In the genomic region with DNA sequence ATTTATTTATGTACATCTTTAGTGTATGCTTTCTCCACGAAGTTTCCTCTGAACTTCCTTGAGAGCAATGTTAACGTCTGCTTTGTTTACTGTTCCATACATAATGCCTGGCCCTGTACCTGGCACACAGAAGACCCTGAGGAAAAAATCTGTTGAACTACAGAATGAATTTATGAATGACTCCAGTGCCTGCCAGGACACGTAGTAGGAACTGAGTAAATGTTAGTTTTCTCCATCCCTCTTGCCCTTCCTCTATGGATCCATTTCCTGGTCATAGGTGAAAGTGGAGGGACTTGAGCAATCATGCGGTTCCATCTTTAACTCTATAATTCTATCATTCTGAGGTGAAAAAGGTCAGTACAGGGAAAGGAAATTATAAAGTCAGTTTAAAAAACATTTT, we compare ENCODE assay signal across 25 cellular contexts.
DNase-seq lines count a peak whose midpoint lies in the region; ATAC-seq, FAIRE-seq and TF ChIP-seq lines count a peak whose summit lies in the region.
"Had no signal": no experiment of that assay in that cellular context is flagged by ENCODE, and none has a peak within 500 bp of the region (broad histone marks: within the 10 kb centered on the region; RNA-seq: fewer than 3 reads in every experiment).

No MANE protein-coding gene starts in this region.

- peaks cover 57% of the 10 kb centered on the region for H4K20me1 ChIP-seq in Karpas-422 (ENCODE audit: insufficient read depth, low read depth, low read length)

- H3K4me2 ChIP-seq in Karpas-422 (ENCODE audit: low read depth, low read length, poor library complexity, severe bottlenecking) = peak overlapping the region; percentile 58
- H3K4me2 ChIP-seq: A549; BLaER1 treated with 17β-estradiol and CSF1 and Interleukin-3, amounts not matched to agents 10 nM and 100 nM had no signal

- H3K27ac ChIP-seq in Karpas-422 (ENCODE audit: low read length) = peak overlapping the region; percentile 21
- H3K27ac ChIP-seq: A549; BLaER1 treated with 17β-estradiol and CSF1 and Interleukin-3, amounts not matched to agents 10 nM and 100 nM; GM23248 had no signal

- ATAC-seq in esophagus mucosa (peak; percentile 48), GM18870 (IDR thresholded peaks at IDR 0.05; ENCODE audit: unreplicated experiment) (no peak)
- ATAC-seq: A549 had no signal

- H3K36me3 ChIP-seq in Karpas-422 (ENCODE audit: insufficient read depth, low read length) = no peaks in the 10 kb centered on the region
- peaks cover 2% of the 10 kb centered on the region for H3K36me3 ChIP-seq in bronchial epithelial cell (ENCODE audit: control insufficient read depth, insufficient read depth, low read length)

- H3K4me3 ChIP-seq in Karpas-422 (ENCODE audit: low read length) (peak overlapping the region; percentile 21), bronchial epithelial cell (ENCODE audit: low read depth, low read length) (no peak overlapping the region)
- H3K4me3 ChIP-seq: A549; BLaER1 treated with 17β-estradiol and CSF1 and Interleukin-3, amounts not matched to agents 10 nM and 100 nM; GM23248 had no signal

- no peaks in the 10 kb centered on the region for H3K9me2 ChIP-seq in Karpas-422 (replicated peaks; ENCODE audit: insufficient read depth, low read length)

- no peak overlapping the region for H2AFZ ChIP-seq in Karpas-422 (ENCODE audit: low read length)
- H2AFZ ChIP-seq: GM23248 had no signal

- no peaks in the 10 kb centered on the region for H3K9me3 ChIP-seq in Karpas-422 (ENCODE audit: low read length)
- H3K9me3 ChIP-seq: A549; BE2C; BLaER1 treated with 17β-estradiol and CSF1 and Interleukin-3, amounts not matched to agents 10 nM and 100 nM had no signal

- no peak for TF ChIP-seq CTCF in bronchial epithelial cell (IDR thresholded peaks at IDR 0.05; ENCODE audit: insufficient read depth, low read length, severe bottlenecking)

- peaks cover 31% of the 10 kb centered on the region for H3K4me1 ChIP-seq in Karpas-422 (ENCODE audit: low read length)
- H3K4me1 ChIP-seq: BE2C had no signal

- DNase-seq in Karpas-422 (no peak), bronchial epithelial cell (ENCODE audit: low read depth) (peak; percentile 45), T1000 (lab: John Stamatoyannopoulos, UW) (no peak), SW 1271 (lab: John Stamatoyannopoulos, UW) (no peak), NCI-H1694 treated with DMSO at 0.1 percent for 48 hours (lab: John Stamatoyannopoulos, UW) (no peak)
- DNase-seq: 8988T; ACHN; AML-193; BE2C; Calu3; CD4-positive, alpha-beta memory T cell; COR-L47; DMS53; GF-D8; GM23248; H7; HCEC 1CT had no signal

- H3K79me2 ChIP-seq in Karpas-422 (ENCODE audit: low read length) = peaks cover 28% of the 10 kb centered on the region

- no peak for FAIRE-seq in bronchial epithelial cell (lab: Jason Lieb, UNC)
- FAIRE-seq: A549, GM12891, GM18507, GM19239, H1 had no signal

- H3K27me3 ChIP-seq in Karpas-422 (ENCODE audit: low read length) = no peaks in the 10 kb centered on the region
- H3K27me3 ChIP-seq in bronchial epithelial cell (ENCODE audit: control insufficient read depth, insufficient read depth, low read length) = no peaks in the 10 kb centered on the region
- H3K27me3 ChIP-seq: BE2C; BLaER1 treated with 17β-estradiol and CSF1 and Interleukin-3, amounts not matched to agents 10 nM and 100 nM had no signal

- no peak overlapping the region for H3K9ac ChIP-seq in Karpas-422 (ENCODE audit: low read length)
- H3K9ac ChIP-seq: BLaER1 treated with 17β-estradiol and CSF1 and Interleukin-3, amounts not matched to agents 10 nM and 100 nM; GM23248 had no signal
